ENCODE assay signal across 8 cellular contexts in the genomic region with DNA sequence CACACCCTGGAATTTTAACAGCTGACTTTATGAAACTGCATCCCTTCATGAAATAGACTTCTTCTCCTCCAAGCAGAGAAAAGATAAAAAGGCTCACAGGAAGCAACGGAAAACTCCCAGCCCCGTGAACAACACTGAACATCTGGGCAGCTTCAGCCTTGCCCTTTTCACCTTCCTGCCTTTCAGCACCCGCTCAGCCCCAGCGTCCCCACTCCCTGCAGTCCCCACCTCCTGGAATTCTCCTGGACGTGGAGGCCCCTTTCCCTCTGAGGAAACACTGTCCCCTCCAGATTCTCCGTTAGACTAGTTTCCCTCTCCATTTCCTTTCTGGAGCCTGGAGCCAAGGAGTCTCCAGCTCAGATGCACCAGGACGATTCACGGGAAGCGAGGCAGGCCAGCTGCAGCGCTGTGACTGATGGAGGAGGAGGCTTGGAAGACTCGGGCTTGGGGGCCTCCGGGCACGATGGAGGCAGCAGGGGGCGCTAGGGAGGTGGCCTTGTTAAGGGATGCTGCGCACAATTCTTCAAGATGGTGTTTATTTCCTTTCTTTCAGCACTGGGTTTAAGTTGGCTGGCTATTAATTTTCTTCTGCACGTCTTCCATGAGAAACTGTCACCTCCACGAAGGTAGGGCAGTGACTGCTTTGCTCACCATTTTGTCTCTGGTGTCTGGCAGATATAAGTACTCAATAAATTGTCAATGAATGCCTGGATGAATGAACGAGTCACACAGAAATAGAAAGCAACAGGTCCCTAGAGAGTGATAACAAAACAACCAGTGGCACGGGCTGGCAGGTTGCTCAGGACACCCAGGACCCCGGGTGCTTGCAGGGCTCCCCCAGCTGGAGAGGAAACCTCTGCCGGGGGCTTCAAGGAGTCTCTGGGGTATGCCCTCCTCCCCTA. TPM values are rescaled to one million over a fixed set of nuclear protein-coding genes. Genes with fewer than 3 reads are reported as not detected.
A peak's percentile ranks its signal among the peaks of the same experiment; 100 is the strongest.
DNase-seq lines count a peak whose midpoint lies in the region; ATAC-seq and TF ChIP-seq lines count a peak whose summit lies in the region.
"Had no signal": no experiment of that assay in that cellular context is flagged by ENCODE, and none has a peak within 500 bp of the region (broad histone marks: within the 10 kb centered on the region; RNA-seq: fewer than 3 reads in every experiment).

No MANE protein-coding gene starts in this region.

- peak overlapping the region; percentile 71 for H3K4me3 Mint-ChIP-seq in T-helper 17 cell

- peak; percentile 86 for TF ChIP-seq CTCF in GM13977 (IDR thresholded peaks at IDR 0.05; ENCODE audit: extremely low read depth, insufficient read depth, missing control alignments)

- no peaks in the 10 kb centered on the region for H3K36me3 Mint-ChIP-seq in T-helper 17 cell (ENCODE audit: low read depth)

- in situ Hi-C loops in GM13977 (cut with MboI; ENCODE audit: low pct_unique_long_range_greater_than_20kb, low sequenced_read_pairs, unreplicated experiment), result no loop called here

- peak overlapping the region; percentile 4 for H3K27ac Mint-ChIP-seq in T-helper 17 cell

- no peaks in the 10 kb centered on the region for H3K9me3 ChIP-seq in T-helper 17 cell (ENCODE audit: control insufficient read depth, low read length, poor library complexity, severe bottlenecking)

- ATAC-seq in HG03439 (IDR thresholded peaks at IDR 0.05; ENCODE audit: unreplicated experiment) (peak; percentile 89), T-helper 17 cell (peak; percentile 91), GM19463 (IDR thresholded peaks at IDR 0.05; ENCODE audit: unreplicated experiment) (no peak)

- DNase-seq in GM13977 (ENCODE audit: low spot score) (peak; percentile 67), T-helper 17 cell (peak; percentile 26 to 56 (median 45)), astrocyte of the hippocampus (ENCODE audit: low read depth, low spot score) (peak; percentile 54), iPS-NIHi11 (ENCODE audit: low spot score) (peak; percentile 81)
- peak; percentile 15 to 55 for DNase-seq in stimulated activated CD4-positive, alpha-beta T cell treated with anti-CD3 and anti-CD28 coated beads, Interleukin-1b, Interleukin-23, amount 100 ng/mL, for 1 hour (ENCODE audit: low read depth in 2 of 2)

- peaks cover 33% of the 10 kb centered on the region for H3K27me3 Mint-ChIP-seq in T-helper 17 cell

- H3K4me1 Mint-ChIP-seq in T-helper 17 cell, result peaks cover 12% of the 10 kb centered on the region

RNA-seq across cellular contexts. Expression of a gene that starts 3.0 kb away (rescaled TPM):
- not detected for total RNA-seq in T-helper 17 cell
- total RNA-seq: mononuclear cell had no signal

RNA-seq across cellular contexts. Expression of a gene that starts 33.4 kb away (rescaled TPM):
- total RNA-seq in T-helper 17 cell, result under 1 TPM in 1 of 2 donors, not detected in 1; 0.16 TPM
- total RNA-seq: mononuclear cell had no signal
